ENCODE assay signal across 2 cellular contexts in the genomic region with DNA sequence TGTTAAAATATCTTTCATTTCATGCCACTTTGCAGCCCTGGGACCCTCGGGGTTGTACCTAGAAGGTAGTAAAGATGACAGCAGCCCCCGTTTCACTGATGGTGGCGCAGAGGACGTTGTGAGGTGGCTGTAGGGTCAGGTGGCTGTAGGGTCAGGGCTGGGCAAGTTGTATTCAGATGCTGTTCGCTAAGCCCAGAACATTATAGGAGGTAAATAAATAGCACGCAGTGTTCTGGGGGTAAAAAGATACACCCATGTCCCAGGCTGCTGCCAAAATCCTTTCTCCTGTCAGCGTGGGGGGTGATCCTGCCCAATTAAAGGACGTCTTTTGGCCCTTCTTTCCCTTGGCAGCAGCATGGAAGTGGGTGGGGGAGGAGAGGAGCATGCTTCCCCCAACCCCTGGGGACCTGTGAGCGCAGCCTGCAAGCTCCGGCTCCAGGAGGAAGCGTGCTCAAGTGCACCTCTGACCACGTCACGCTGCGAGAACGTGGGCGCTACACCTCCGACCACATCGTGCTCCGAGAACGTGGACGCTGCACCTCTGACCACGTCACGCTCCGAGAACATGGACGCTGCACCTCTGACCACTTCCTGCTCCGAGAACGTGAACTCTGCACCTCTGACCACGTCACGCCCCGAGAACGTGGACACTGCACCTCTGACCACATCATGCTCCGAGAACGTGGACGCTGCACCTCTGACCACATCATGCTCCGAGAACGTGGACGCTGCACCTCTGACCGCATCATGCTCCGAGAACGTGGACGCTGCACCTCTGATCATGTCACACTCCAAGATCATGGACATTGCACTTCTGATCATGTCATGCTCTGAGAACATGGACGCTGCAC.
TF ChIP-seq lines count a peak whose summit lies in the region.

No MANE protein-coding gene starts in this region.

TF ChIP-seq in GM12891, 5 proteins besides CTCF, POLR2A, EP300 and RAD21:
- TF ChIP-seq SPI1 (IDR thresholded peaks at IDR 0.05; ENCODE audit: low read depth, low read length) (no peak), POU2F2 (IDR thresholded peaks at IDR 0.05; ENCODE audit: low read depth, low read length) (no peak), POLR2AphosphoS5 (IDR thresholded peaks at IDR 0.05; ENCODE audit: low read depth, low read length) (no peak), PAX5 (IDR thresholded peaks at IDR 0.05; ENCODE audit: insufficient read depth, low read length, severe bottlenecking) (no peak), TAF1 (IDR thresholded peaks at IDR 0.05; ENCODE audit: low read depth, low read length) (no peak)

TF ChIP-seq in GM12878, 131 proteins besides CTCF, POLR2A, EP300 and RAD21:
- no peak for TF ChIP-seq MTA2 (IDR thresholded peaks at IDR 0.05; ENCODE audit: low read depth)
- no peak for TF ChIP-seq EZH2 (IDR thresholded peaks at IDR 0.05; ENCODE audit: borderline replicate concordance, control insufficient read depth, low read depth, low read length)
- no peak for TF ChIP-seq NBN (IDR thresholded peaks at IDR 0.05)
- TF ChIP-seq PAX5 (IDR thresholded peaks at IDR 0.05; ENCODE audit: borderline replicate concordance, low read depth, low read length): peak; percentile 75
- no peak for TF ChIP-seq WRNIP1 (IDR thresholded peaks at IDR 0.05; ENCODE audit: borderline replicate concordance, low read depth, low read length)
TF ChIP-seq in GM12878: peak in this region for 1.
